Comparison of ENCODE assay signal across 9 cellular contexts in genomic region chr15:78640840-78641733, GRCh38. TPM values are rescaled to one million over a fixed set of nuclear protein-coding genes. Genes with fewer than 3 reads are reported as not detected.
A peak's percentile ranks its signal among the peaks of the same experiment; 100 is the strongest.
DNase-seq lines count a peak whose midpoint lies in the region; ATAC-seq and TF ChIP-seq lines count a peak whose summit lies in the region.
"Had no signal": no experiment of that assay in that cellular context is flagged by ENCODE, and none has a peak within 500 bp of the region (broad histone marks: within the 10 kb centered on the region; RNA-seq: fewer than 3 reads in every experiment).

Gene CHRNB4, minus strand, starts transcription at chr15:78641210. Its CDS starts 77 bp downstream, at chr15:78641133.

- no peak within 1 kb of the TSS for H4K91ac ChIP-seq in neuronal stem cell (ENCODE audit: low read depth, low read length, poor library complexity)

- no peaks in the 10 kb centered on the region for H3K9me2 ChIP-seq in GM23338 (ENCODE audit: insufficient read depth)
- H3K9me2 ChIP-seq in Karpas-422 (replicated peaks; ENCODE audit: insufficient read depth, low read length): no peaks in the 10 kb centered on the region

- H3K4me1 Mint-ChIP-seq in GM23338: peaks cover 13% of the 10 kb centered on the region
- H3K4me1 Mint-ChIP-seq in HFFc6 (ENCODE audit: low read depth): no peaks in the 10 kb centered on the region

- peak within 1 kb of the TSS; percentile 91 for H3K4me2 ChIP-seq in GM23338
- peak within 1 kb of the TSS; percentile 82 for H3K4me2 ChIP-seq in neuronal stem cell (ENCODE audit: insufficient read depth, low read length, poor library complexity, severe bottlenecking)
- H3K4me2 ChIP-seq in Karpas-422 (ENCODE audit: low read depth, low read length, poor library complexity, severe bottlenecking): no peak within 1 kb of the TSS

- H2BK5ac ChIP-seq in neuronal stem cell (ENCODE audit: low read length): no peak within 1 kb of the TSS

- no peaks in the 10 kb centered on the region; the same call in 2 of the 3 replicates for H3K9me3 Mint-ChIP-seq in GM23338
- no peaks in the 10 kb centered on the region for H3K9me3 Mint-ChIP-seq in HFFc6

- no peak within 1 kb of the TSS for H2BK120ac ChIP-seq in neuronal stem cell (ENCODE audit: low read depth, low read length)

- no peak within 1 kb of the TSS for H4K8ac ChIP-seq in neuronal stem cell (ENCODE audit: low read depth, low read length)

- H2AK5ac ChIP-seq in neuronal stem cell (ENCODE audit: low read depth, low read length): no peak within 1 kb of the TSS

- peak within 1 kb of the TSS; percentile 88; the same call in 1 of the 2 replicates for H3K27ac Mint-ChIP-seq in GM23338
- H3K27ac Mint-ChIP-seq in HFFc6: no peak within 1 kb of the TSS

- H3K79me2 ChIP-seq in GM23338 (replicated peaks; ENCODE audit: insufficient read depth) (no peaks in the 10 kb centered on the region), Karpas-422 (ENCODE audit: low read length) (no peaks in the 10 kb centered on the region)

- TF ChIP-seq POLR2A in esophagus squamous epithelium (IDR thresholded peaks at IDR 0.05): no peak

- peak within 1 kb of the TSS; percentile 30 for H3K23ac ChIP-seq in neuronal stem cell (ENCODE audit: low read depth, low read length, poor library complexity)

- TF ChIP-seq CTCF in GM23338 (conservative IDR thresholded peaks at IDR 0.05; ENCODE audit: low read depth in 2 of 2) (peak; percentile 37 to 69; a peak in 3 of 4 replicates), VCaP (conservative IDR thresholded peaks at IDR 0.05) (no peak; the same call in 1 of the 2 replicates), esophagus squamous epithelium (IDR thresholded peaks at IDR 0.05) (peak in 2 of 6 experiments; percentile 13 to 41), HFFc6 (IDR thresholded peaks at IDR 0.05) (no peak)

- H3K18ac ChIP-seq in neuronal stem cell (ENCODE audit: low read length): peak within 1 kb of the TSS; percentile 90

- no peaks in the 10 kb centered on the region for H3K79me1 ChIP-seq in neuronal stem cell (ENCODE audit: low read depth, low read length)

- H3K4ac ChIP-seq in neuronal stem cell (ENCODE audit: low read length): no peak within 1 kb of the TSS

- H3K36me3 Mint-ChIP-seq in GM23338 (ENCODE audit: low read depth) (no peaks in the 10 kb centered on the region; the same call in 2 of the 3 replicates), HFFc6 (ENCODE audit: low read depth) (no peaks in the 10 kb centered on the region)

- peaks cover 7% of the 10 kb centered on the region; the same call in 1 of the 2 replicates for H3F3A ChIP-seq in GM23338 (replicated peaks; ENCODE audit: low read depth)

- 50 to 56% methylated on average over 4 to 5 of the region's 65 CpGs for WGBS in esophagus squamous epithelium, 2 donors
- WGBS in neuronal stem cell (ENCODE audit: extremely low coverage in 2 of 2, insufficient read length in 2 of 2, insufficient replicate concordance in 1 of 2), 2 donors: no CpG with 5 or more reads among the region's 65 CpGs

- peak within 1 kb of the TSS; percentile 3 for H2BK15ac ChIP-seq in neuronal stem cell (ENCODE audit: low read length)

- peak within 1 kb of the TSS; percentile 42; the same call in 1 of the 2 replicates for H3K27ac ChIP-seq in GM23338 (ENCODE audit: low read depth)
- H3K27ac ChIP-seq in VCaP: peak within 1 kb of the TSS; percentile 26; the same call in 1 of the 2 replicates
- H3K27ac ChIP-seq in esophagus squamous epithelium: peak within 1 kb of the TSS in 3 of 4 donors; percentile 8 to 55 (median 54)
- no peak within 1 kb of the TSS for H3K27ac ChIP-seq in neuronal stem cell (replicated peaks; ENCODE audit: low read length)
- no peak within 1 kb of the TSS for H3K27ac ChIP-seq in Karpas-422 (ENCODE audit: low read length)

- peak; percentile 81 for ATAC-seq in GM23338
- ATAC-seq in GM21390 (IDR thresholded peaks at IDR 0.05; ENCODE audit: unreplicated experiment): no peak

- intact Hi-C loops in esophagus squamous epithelium (cut with DNase I): loop anchor here (5.0 kb wide), 1 partner anchor 66 kb away; no protein-coding TSS in a partner anchor

- H3K9ac ChIP-seq in neuronal stem cell (ENCODE audit: low read depth, low read length, poor library complexity) (peak within 1 kb of the TSS; percentile 47), Karpas-422 (ENCODE audit: low read length) (no peak within 1 kb of the TSS)

- no peaks in the 10 kb centered on the region for H3K9me3 ChIP-seq in esophagus squamous epithelium
- H3K9me3 ChIP-seq in neuronal stem cell (replicated peaks in 1 of 2; ENCODE audit: control insufficient read depth in 2 of 2, insufficient read depth in 1 of 2, low read depth in 1 of 2, low read length in 2 of 2): no peaks in the 10 kb centered on the region
- H3K9me3 ChIP-seq in Karpas-422 (ENCODE audit: low read length): no peaks in the 10 kb centered on the region

- H3K36me3 ChIP-seq in GM23338 (ENCODE audit: insufficient read depth) (no peaks in the 10 kb centered on the region), esophagus squamous epithelium (no peaks in the 10 kb centered on the region), neuronal stem cell (replicated peaks in 1 of 2; ENCODE audit: control insufficient read depth in 2 of 2, insufficient read depth in 2 of 2, low read length in 2 of 2) (no peaks in the 10 kb centered on the region), Karpas-422 (ENCODE audit: insufficient read depth, low read length) (no peaks in the 10 kb centered on the region)

- H4K20me1 ChIP-seq in GM23338 (replicated peaks; ENCODE audit: insufficient read depth) (no peaks in the 10 kb centered on the region), Karpas-422 (ENCODE audit: insufficient read depth, low read depth, low read length) (no peaks in the 10 kb centered on the region)

- H3K27me3 ChIP-seq in GM23338 (ENCODE audit: insufficient read depth) (peaks cover 9% of the 10 kb centered on the region), esophagus squamous epithelium (peaks cover 0 to 28% (median 1%) of the 10 kb centered on the region in 4 donors), neuronal stem cell (ENCODE audit: control insufficient read depth in 3 of 3, insufficient read depth in 3 of 3, low read depth in 1 of 3, low read length in 3 of 3) (peaks cover 0 to 63% (median 14%) of the 10 kb centered on the region in 3 experiments), Karpas-422 (ENCODE audit: low read length) (no peaks in the 10 kb centered on the region)

- peak; percentile 91 for DNase-seq in GM23338 (ENCODE audit: low spot score)
- DNase-seq in esophagus squamous epithelium (lab: John Stamatoyannopoulos, UW): no peak
- peak; percentile 73 for DNase-seq in neuronal stem cell (ENCODE audit: low spot score)
- DNase-seq in Karpas-422: no peak
- no peak for DNase-seq in HFFc6
- DNase-seq in epidermal melanocyte (ENCODE audit: insufficient read length, low spot score): no peak

- H3K14ac ChIP-seq in neuronal stem cell (ENCODE audit: low read length): no peak within 1 kb of the TSS

- H3K27me3 Mint-ChIP-seq in GM23338 (ENCODE audit: insufficient read depth, low read depth, poor library complexity) (peaks cover 15% of the 10 kb centered on the region), HFFc6 (ENCODE audit: insufficient read depth) (peaks cover 26% of the 10 kb centered on the region)

- no peak within 1 kb of the TSS for H2BK12ac ChIP-seq in neuronal stem cell (ENCODE audit: low read length)

- peaks cover 12% of the 10 kb centered on the region for H3K4me1 ChIP-seq in GM23338 (ENCODE audit: insufficient read depth)
- H3K4me1 ChIP-seq in esophagus squamous epithelium: peaks cover 12 to 18% (median 13%) of the 10 kb centered on the region in 3 donors
- H3K4me1 ChIP-seq in neuronal stem cell (ENCODE audit: control insufficient read depth in 2 of 2, insufficient read depth in 1 of 2, low read depth in 1 of 2, low read length in 2 of 2): peaks cover 0 to 7% of the 10 kb centered on the region in 2 donors
- no peaks in the 10 kb centered on the region for H3K4me1 ChIP-seq in Karpas-422 (ENCODE audit: low read length)

- H3K4me3 ChIP-seq in GM23338: peak within 1 kb of the TSS; percentile 88
- H3K4me3 ChIP-seq in esophagus squamous epithelium: peak within 1 kb of the TSS; percentile 31 to 69 (median 46)
- H3K4me3 ChIP-seq in neuronal stem cell (ENCODE audit: low read length in 2 of 2): peak within 1 kb of the TSS; percentile 24 to 81
- no peak within 1 kb of the TSS for H3K4me3 ChIP-seq in Karpas-422 (ENCODE audit: low read length)

- H3K4me3 Mint-ChIP-seq in GM23338: peak within 1 kb of the TSS; percentile 83
- no peak within 1 kb of the TSS for H3K4me3 Mint-ChIP-seq in HFFc6

- H2AFZ ChIP-seq in GM23338 (peak within 1 kb of the TSS; percentile 99), neuronal stem cell (ENCODE audit: low read length) (peak within 1 kb of the TSS; percentile 93), Karpas-422 (ENCODE audit: low read length) (no peak within 1 kb of the TSS)

TF ChIP-seq in GM23338, 12 proteins besides CTCF, POLR2A, EP300 and RAD21 (continues in another document):
- TF ChIP-seq ZNF114 (CRISPR knock-in tag; IDR thresholded peaks at IDR 0.05): peak; percentile 31; the same call in 1 of the 2 replicates
- 0 out of 2 replicates have a peak, but pooled peaks have one; percentile 39 for TF ChIP-seq CREB1 (CRISPR knock-in tag; IDR thresholded peaks at IDR 0.05; ENCODE audit: low read depth)
- TF ChIP-seq, protein P1, sequence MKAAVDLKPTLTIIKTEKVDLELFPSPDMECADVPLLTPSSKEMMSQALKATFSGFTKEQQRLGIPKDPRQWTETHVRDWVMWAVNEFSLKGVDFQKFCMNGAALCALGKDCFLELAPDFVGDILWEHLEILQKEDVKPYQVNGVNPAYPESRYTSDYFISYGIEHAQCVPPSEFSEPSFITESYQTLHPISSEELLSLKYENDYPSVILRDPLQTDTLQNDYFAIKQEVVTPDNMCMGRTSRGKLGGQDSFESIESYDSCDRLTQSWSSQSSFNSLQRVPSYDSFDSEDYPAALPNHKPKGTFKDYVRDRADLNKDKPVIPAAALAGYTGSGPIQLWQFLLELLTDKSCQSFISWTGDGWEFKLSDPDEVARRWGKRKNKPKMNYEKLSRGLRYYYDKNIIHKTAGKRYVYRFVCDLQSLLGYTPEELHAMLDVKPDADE (IDR thresholded peaks at IDR 0.05): no peak

RNA-seq across cellular contexts. Expression of gene CHRNB4, which starts in this region (rescaled TPM):
- total RNA-seq in GM23338 (2014; rRNA removed; shearing (Covaris generic)): 1.0 and 1.6 TPM in 2 replicates
- 0.71 and 1.4 TPM in 2 replicates for polyA plus RNA-seq in GM23338 (2016; fragmentation: Nextera tagmentation; extraction: Ambion mirVana)
- total RNA-seq in esophagus squamous epithelium: under 1 TPM; 0.09 to 0.72 (median 0.43) TPM
- 0.17 TPM for polyA plus RNA-seq in neuronal stem cell (2013, experiment 1 of 2)
- 0.17 TPM for polyA plus RNA-seq in neuronal stem cell (2013, experiment 2 of 2)
- not detected in 2 replicates for total RNA-seq in Karpas-422 (2014; rRNA removed; shearing (Covaris generic); ENCODE audit: low replicate concordance)
- total RNA-seq in HFFc6 (2021; fragmentation: NEBNext Ultra II Directional; extraction: Animal tissue kit (Norgen Biotek cat#: 25700)): not detected
- total RNA-seq: lung microvascular endothelial cell had no signal

Comparison
In these comparisons a context has a peak if more than half of its experiments do, and no peak if none do; other contexts are left out.
1. DNase-seq: peak in GM23338 (single experiment) and neuronal stem cell (single experiment); none in esophagus squamous epithelium (single experiment), Karpas-422 (single experiment), HFFc6 (single experiment) and epidermal melanocyte (single experiment).
2. H3K27ac ChIP-seq: peak in GM23338 (single experiment), VCaP (single experiment) and esophagus squamous epithelium (3 of 4); none in neuronal stem cell (single experiment) and Karpas-422 (single experiment).
3. CTCF ChIP-seq: peak in GM23338 (2 of 2); none in VCaP (single experiment) and HFFc6 (single experiment).